Comparison of ENCODE assay signal across 26 cellular contexts in the genomic region with DNA sequence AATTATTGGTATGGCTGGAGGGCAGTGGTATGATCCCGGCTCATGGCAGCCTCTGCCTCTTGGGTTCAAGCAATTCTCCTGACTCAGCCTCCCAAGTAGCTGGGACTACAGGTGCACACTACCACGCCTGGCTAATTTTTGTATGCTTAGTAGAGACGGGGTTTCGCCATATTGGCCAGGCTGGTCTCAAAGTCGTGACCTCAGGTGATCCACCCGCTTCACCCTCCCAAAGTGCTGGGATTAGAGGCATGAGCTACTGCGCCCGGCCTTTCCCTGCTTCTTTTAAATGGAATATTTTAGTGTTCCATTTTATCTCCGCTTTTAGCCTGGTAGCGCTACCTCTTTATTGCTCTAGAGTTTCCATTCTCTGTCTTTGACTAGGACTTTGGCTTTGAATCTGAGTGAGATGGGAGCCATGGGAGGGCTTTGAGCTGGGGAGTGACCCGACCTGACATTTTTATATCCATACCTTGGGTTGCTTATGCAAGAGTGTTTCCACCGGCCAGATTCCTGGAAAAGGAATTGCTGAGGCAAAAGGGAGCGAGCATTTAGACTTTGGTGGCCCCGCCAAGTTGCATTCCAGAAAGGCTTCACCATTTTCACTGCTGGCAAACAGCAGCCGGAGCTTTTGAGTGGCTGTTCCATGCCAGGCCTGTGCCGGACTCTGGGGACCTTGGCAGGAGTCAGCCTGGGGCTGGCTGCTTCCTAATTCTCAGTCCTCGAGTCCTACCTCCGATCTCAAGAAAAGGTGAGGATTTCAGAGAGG. TPM values are rescaled to one million over a fixed set of nuclear protein-coding genes. Genes with fewer than 3 reads are reported as not detected.
DNase-seq lines count a peak whose midpoint lies in the region; ATAC-seq, FAIRE-seq and TF ChIP-seq lines count a peak whose summit lies in the region.
"Had no signal": no experiment of that assay in that cellular context is flagged by ENCODE, and none has a peak within 500 bp of the region (broad histone marks: within the 10 kb centered on the region; RNA-seq: fewer than 3 reads in every experiment).

No MANE protein-coding gene starts in this region.

- peaks cover 7% of the 10 kb centered on the region for H3K4me1 ChIP-seq in CD8-positive, alpha-beta T cell (ENCODE audit: insufficient read depth, low read length)
- H3K4me1 ChIP-seq in astrocyte (ENCODE audit: insufficient read depth, low read length): no peaks in the 10 kb centered on the region
- peaks cover 72% of the 10 kb centered on the region for H3K4me1 ChIP-seq in left ventricle myocardium inferior
- peaks cover 26% of the 10 kb centered on the region for H3K4me1 ChIP-seq in rectal smooth muscle tissue (ENCODE audit: control insufficient read depth, insufficient read depth, low read length)

- H3K79me2 ChIP-seq in astrocyte (ENCODE audit: insufficient read depth, low read length): peaks cover 92% of the 10 kb centered on the region

- no peak overlapping the region for H3K4me2 ChIP-seq in astrocyte (ENCODE audit: low read length)
- H3K4me2 ChIP-seq: A549 had no signal

- CTCF ChIA-PET in CD8-positive, alpha-beta T cell (lab: Charles Lee): no interaction called here

- no peak overlapping the region for H2AFZ ChIP-seq in astrocyte (ENCODE audit: low read depth, low read length)

- H3K9ac ChIP-seq in astrocyte (ENCODE audit: low read length) (no peak overlapping the region), rectal smooth muscle tissue (ENCODE audit: low read length) (no peak overlapping the region)

- H3K9me3 Mint-ChIP-seq in CD8-positive, alpha-beta T cell: no peaks in the 10 kb centered on the region
- no peaks in the 10 kb centered on the region for H3K9me3 Mint-ChIP-seq in astrocyte (ENCODE audit: unreplicated experiment)
- no peaks in the 10 kb centered on the region for H3K9me3 Mint-ChIP-seq in effector memory CD8-positive, alpha-beta T cell
- H3K9me3 Mint-ChIP-seq: dendritic cell treated with granulocyte-macrophage colony-stimulating factor and Interleukin-4, amounts not matched to agents 40 ng/mL and 50 ng/mL, for 4 days had no signal

- DNase-seq in CD8-positive, alpha-beta T cell: no peak
- DNase-seq in astrocyte (ENCODE audit: low read depth) (no peak), left ventricle myocardium inferior (peak; percentile 40), retina (no peak), Kasumi-1 (lab: John Stamatoyannopoulos, UW) (no peak)
- no peak for DNase-seq in effector memory CD8-positive, alpha-beta T cell
- DNase-seq: activated CD4-positive, alpha-beta T cell treated with anti-CD3 and anti-CD28 coated beads for 4 hours; activated CD8-positive, alpha-beta memory T cell treated with anti-CD3 and anti-CD28 coated beads, Interleukin-2, amount 50 U/mL, for 4 hours; activated naive CD4-positive, alpha-beta T cell treated with Interleukin-2 at 50 U/mL for 16 hours; DMS53; erythroblast; hippocampal formation; kidney; NCI-H2029; NCI-H526; OCI-M1; ovary; T-helper 9 cell; upper lobe of left lung had no signal

- H3K36me3 ChIP-seq in CD8-positive, alpha-beta T cell (ENCODE audit: insufficient read depth, low read length): no peaks in the 10 kb centered on the region
- no peaks in the 10 kb centered on the region for H3K36me3 ChIP-seq in astrocyte (ENCODE audit: insufficient read depth, low read length)
- H3K36me3 ChIP-seq in left ventricle myocardium inferior: no peaks in the 10 kb centered on the region
- H3K36me3 ChIP-seq in rectal smooth muscle tissue (ENCODE audit: control insufficient read depth, insufficient read depth, low read length): no peaks in the 10 kb centered on the region
- H3K36me3 ChIP-seq: ovary, upper lobe of left lung had no signal

- POLR2A ChIA-PET in CD8-positive, alpha-beta T cell (lab: Charles Lee): interaction anchor here (0.5 kb wide), 1 partner anchor 306 kb away, joined by 3 read pairs; no protein-coding TSS in a partner anchor

- H3K9me3 ChIP-seq in CD8-positive, alpha-beta T cell (ENCODE audit: low read length): no peaks in the 10 kb centered on the region
- H3K9me3 ChIP-seq in astrocyte (ENCODE audit: insufficient read depth, low read depth, low read length): no peaks in the 10 kb centered on the region
- H3K9me3 ChIP-seq in left ventricle myocardium inferior (replicated peaks): no peaks in the 10 kb centered on the region
- H3K9me3 ChIP-seq: A549, ovary, upper lobe of left lung had no signal

- intact Hi-C loops in CD8-positive, alpha-beta T cell (cut with DNase I, micrococcal nuclease): no loop called here
- intact Hi-C loops in left ventricle myocardium inferior (cut with micrococcal nuclease): no loop called here

- TF ChIP-seq CTCF in CD8-positive, alpha-beta T cell (IDR thresholded peaks at IDR 0.05): no peak
- no peak for TF ChIP-seq CTCF in astrocyte (IDR thresholded peaks at IDR 0.05; ENCODE audit: insufficient read depth, low read depth, low read length)
- TF ChIP-seq CTCF in left ventricle myocardium inferior (IDR thresholded peaks at IDR 0.05; ENCODE audit: borderline replicate concordance): no peak

- peak overlapping the region; percentile 41 for H3K27ac Mint-ChIP-seq in CD8-positive, alpha-beta T cell
- H3K27ac Mint-ChIP-seq in astrocyte (ENCODE audit: unreplicated experiment): peak overlapping the region; percentile 41
- peak overlapping the region in 1 of 2 donors; percentile 60 for H3K27ac Mint-ChIP-seq in effector memory CD8-positive, alpha-beta T cell
- H3K27ac Mint-ChIP-seq: dendritic cell treated with granulocyte-macrophage colony-stimulating factor and Interleukin-4, amounts not matched to agents 40 ng/mL and 50 ng/mL, for 4 days had no signal

- peaks cover 89% of the 10 kb centered on the region for H4K20me1 ChIP-seq in astrocyte (ENCODE audit: insufficient read depth, low read length)

- no peaks in the 10 kb centered on the region for H3K27me3 Mint-ChIP-seq in CD8-positive, alpha-beta T cell (ENCODE audit: low read depth)
- H3K27me3 Mint-ChIP-seq in astrocyte (ENCODE audit: low read depth, unreplicated experiment): no peaks in the 10 kb centered on the region
- no peaks in the 10 kb centered on the region for H3K27me3 Mint-ChIP-seq in effector memory CD8-positive, alpha-beta T cell
- H3K27me3 Mint-ChIP-seq: dendritic cell treated with granulocyte-macrophage colony-stimulating factor and Interleukin-4, amounts not matched to agents 40 ng/mL and 50 ng/mL, for 4 days had no signal

- peaks cover 47% of the 10 kb centered on the region for H3K4me1 Mint-ChIP-seq in CD8-positive, alpha-beta T cell (ENCODE audit: low read depth)
- H3K4me1 Mint-ChIP-seq in astrocyte (ENCODE audit: low read depth, unreplicated experiment): peaks cover 6% of the 10 kb centered on the region
- peaks cover 39 to 60% of the 10 kb centered on the region in 2 donors for H3K4me1 Mint-ChIP-seq in effector memory CD8-positive, alpha-beta T cell (ENCODE audit: low read depth in 2 of 2)

- H3K27me3 ChIP-seq in CD8-positive, alpha-beta T cell (ENCODE audit: insufficient read depth, low read length): no peaks in the 10 kb centered on the region
- no peaks in the 10 kb centered on the region for H3K27me3 ChIP-seq in astrocyte (ENCODE audit: insufficient read depth, low read length)
- no peaks in the 10 kb centered on the region for H3K27me3 ChIP-seq in left ventricle myocardium inferior (ENCODE audit: low read depth)
- H3K27me3 ChIP-seq in rectal smooth muscle tissue (ENCODE audit: control insufficient read depth, insufficient read depth, low read length): no peaks in the 10 kb centered on the region
- H3K27me3 ChIP-seq: ovary, upper lobe of left lung had no signal

- no peak overlapping the region for H3K4me3 ChIP-seq in CD8-positive, alpha-beta T cell (ENCODE audit: low read depth, low read length)
- H3K4me3 ChIP-seq in astrocyte (ENCODE audit: insufficient read depth, low read depth, low read length) (no peak overlapping the region), left ventricle myocardium inferior (no peak overlapping the region), rectal smooth muscle tissue (ENCODE audit: low read length) (no peak overlapping the region)
- H3K4me3 ChIP-seq: A549, ovary, upper lobe of left lung had no signal

- no peak overlapping the region for H3K4me3 Mint-ChIP-seq in CD8-positive, alpha-beta T cell
- H3K4me3 Mint-ChIP-seq in astrocyte (ENCODE audit: unreplicated experiment): no peak overlapping the region
- no peak overlapping the region for H3K4me3 Mint-ChIP-seq in effector memory CD8-positive, alpha-beta T cell
- H3K4me3 Mint-ChIP-seq: CD14-positive monocyte; dendritic cell treated with granulocyte-macrophage colony-stimulating factor and Interleukin-4, amounts not matched to agents 40 ng/mL and 50 ng/mL, for 4 days had no signal

- FAIRE-seq in astrocyte (lab: Jason Lieb, UNC): no peak
- FAIRE-seq: A549, kidney had no signal

- peaks cover 46% of the 10 kb centered on the region for H3K36me3 Mint-ChIP-seq in CD8-positive, alpha-beta T cell
- peaks cover 10% of the 10 kb centered on the region for H3K36me3 Mint-ChIP-seq in astrocyte (ENCODE audit: low read depth, unreplicated experiment)
- H3K36me3 Mint-ChIP-seq in effector memory CD8-positive, alpha-beta T cell (ENCODE audit: insufficient read depth): no peaks in the 10 kb centered on the region

- no peak overlapping the region for H3K27ac ChIP-seq in CD8-positive, alpha-beta T cell (ENCODE audit: low read depth, low read length)
- H3K27ac ChIP-seq in astrocyte (ENCODE audit: low read depth, low read length) (no peak overlapping the region), left ventricle myocardium inferior (replicated peaks) (peak overlapping the region; percentile 72), rectal smooth muscle tissue (ENCODE audit: low read depth, low read length) (peak overlapping the region; percentile 34)
- H3K27ac ChIP-seq: A549, ovary had no signal

- ATAC-seq in CD8-positive, alpha-beta T cell: no peak
- ATAC-seq in GM21526 (IDR thresholded peaks at IDR 0.05; ENCODE audit: low FRiP score, unreplicated experiment): no peak
- ATAC-seq in effector memory CD8-positive, alpha-beta T cell (replicated peaks): no peak
- ATAC-seq: A549 had no signal

RNA-seq across cellular contexts. Expression of a gene that starts 22.9 kb away (rescaled TPM):
- 10 to 100 TPM; 20.0 to 20.7 TPM for total RNA-seq in CD8-positive, alpha-beta T cell
- 16.5 and 20.7 TPM in 2 replicates for total RNA-seq in astrocyte
- total RNA-seq in left ventricle myocardium inferior: 7.8 TPM

RNA-seq across cellular contexts. Expression of a gene that starts 58.9 kb away (rescaled TPM):
- total RNA-seq in CD8-positive, alpha-beta T cell: 1 to 10 TPM in 1 of 2 experiments, under 1 TPM in 1; 0.33 to 1.5 TPM
- total RNA-seq in astrocyte (not detected in 2 replicates), left ventricle myocardium inferior (0.99 TPM)
- total RNA-seq: H4, SK-MEL-5 had no signal

Comparison
In these comparisons a context has a peak if more than half of its experiments do, and no peak if none do; other contexts are left out.
1. H3K27ac ChIP-seq: peak in left ventricle myocardium inferior (single experiment) and rectal smooth muscle tissue (single experiment); none in CD8-positive, alpha-beta T cell (single experiment) and astrocyte (single experiment).